In genomic region chr4:184649026-184649970, GRCh38 we compare ENCODE assay signal across 8 cellular contexts. TPM values are rescaled to one million over a fixed set of nuclear protein-coding genes. Genes with fewer than 3 reads are reported as not detected.
DNase-seq lines count a peak whose midpoint lies in the region; ATAC-seq and TF ChIP-seq lines count a peak whose summit lies in the region.

TSS of gene CASP3 (minus strand) at chr4:184649447. CDS start at chr4:184638453, 10,994 bp downstream.
TSS of gene PRIMPOL (plus strand) at chr4:184649738. CDS start at chr4:184657141, 7,403 bp downstream.

- no peaks in the 10 kb centered on the region for H3K27me3 Mint-ChIP-seq in T-helper 2 cell treated with Interferon-gamma antibody and Interleukin-4, amounts not matched to agents 5 μg/mL and 100 μg/mL, for 36 hours (ENCODE audit: low read depth)

- H3K36me3 ChIP-seq in ascending aorta, result peaks cover 4% of the 10 kb centered on the region in 2 donors

- DNase-seq in NCI-H2029 (lab: John Stamatoyannopoulos, UW) (peak; percentile 81), ascending aorta (ENCODE audit: low spot score in 2 of 2) (peak; percentile 88 to 98), hepatic stellate cell (ENCODE audit: low spot score) (peak; percentile 78), retina (peak; percentile 93), epidermal melanocyte (ENCODE audit: insufficient read length, low spot score) (no peak)
- peak; percentile 95 for DNase-seq in T-helper 2 cell treated with Interferon-gamma antibody and Interleukin-4, amounts not matched to agents 5 μg/mL and 100 μg/mL, for 36 hours (ENCODE audit: low spot score)

- peaks cover 52% of the 10 kb centered on the region for H3K4me1 Mint-ChIP-seq in T-helper 2 cell treated with Interferon-gamma antibody and Interleukin-4, amounts not matched to agents 5 μg/mL and 100 μg/mL, for 36 hours (ENCODE audit: low read depth)

- H3K4me3 Mint-ChIP-seq in T-helper 2 cell treated with Interferon-gamma antibody and Interleukin-4, amounts not matched to agents 5 μg/mL and 100 μg/mL, for 36 hours, result peak within 1 kb of the TSS; percentile 96

- intact Hi-C loops in ascending aorta (cut with DNase I), result loop anchor here (1.0 to 10.0 kb wide), 10 partner anchors 83 to 1546 kb away; partner anchors contain the start of genes ACSL1, CENPU, CYP4V2 and IRF2

- H3K9me3 Mint-ChIP-seq in T-helper 2 cell treated with Interferon-gamma antibody and Interleukin-4, amounts not matched to agents 5 μg/mL and 100 μg/mL, for 36 hours, result no peaks in the 10 kb centered on the region

- H3K27me3 ChIP-seq in ascending aorta, result no peaks in the 10 kb centered on the region

- H3K27ac ChIP-seq in ascending aorta, result peak within 1 kb of the TSS; percentile 100

- H3K9me3 ChIP-seq in ascending aorta, result no peaks in the 10 kb centered on the region

- H3K27ac Mint-ChIP-seq in T-helper 2 cell treated with Interferon-gamma antibody and Interleukin-4, amounts not matched to agents 5 μg/mL and 100 μg/mL, for 36 hours, result peak within 1 kb of the TSS; percentile 91

- peak within 1 kb of the TSS; percentile 88 to 100 for H3K4me3 ChIP-seq in ascending aorta

- H3K4me1 ChIP-seq in ascending aorta, result peaks cover 9 to 41% of the 10 kb centered on the region in 2 donors

- H3K36me3 Mint-ChIP-seq in T-helper 2 cell treated with Interferon-gamma antibody and Interleukin-4, amounts not matched to agents 5 μg/mL and 100 μg/mL, for 36 hours (ENCODE audit: low read depth), result peaks cover 50% of the 10 kb centered on the region

- peak in 1 of 3 experiments; percentile 17 for TF ChIP-seq CTCF in ascending aorta (IDR thresholded peaks at IDR 0.05)

- ATAC-seq in GM18508 (IDR thresholded peaks at IDR 0.05; ENCODE audit: insufficient read depth, unreplicated experiment) (peak; percentile 65), HG02981 (IDR thresholded peaks at IDR 0.05; ENCODE audit: unreplicated experiment) (peak; percentile 87)

RNA-seq across cellular contexts. Expression of gene CASP3, which starts in this region (rescaled TPM):
- 1.5 TPM for total RNA-seq in ascending aorta

RNA-seq across cellular contexts. Expression of gene PRIMPOL, which starts in this region (rescaled TPM):
- 12.5 TPM for total RNA-seq in ascending aorta
